Comparison of ENCODE assay signal across 12 cellular contexts in the genomic region with DNA sequence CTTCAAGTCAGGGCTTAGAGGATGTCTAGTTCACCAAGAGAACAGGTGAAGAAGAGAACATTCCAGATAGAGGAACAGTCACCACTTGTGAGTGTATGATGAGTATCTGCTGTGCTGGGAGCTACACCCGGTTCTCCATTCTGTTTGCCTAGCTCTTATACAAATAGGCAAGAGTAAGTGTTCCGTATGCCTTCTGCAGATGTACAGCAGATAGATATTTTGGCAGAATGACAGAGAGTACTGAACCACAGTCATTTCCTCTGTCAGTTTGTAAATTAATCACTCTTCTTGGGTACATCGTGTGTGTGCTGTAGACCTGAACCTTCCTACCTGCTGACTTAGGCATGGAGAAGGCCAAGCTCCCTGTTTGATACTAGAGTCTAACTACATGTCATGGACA.
DNase-seq lines count a peak whose midpoint lies in the region; ATAC-seq and TF ChIP-seq lines count a peak whose summit lies in the region.
"Had no signal": no experiment of that assay in that cellular context is flagged by ENCODE, and none has a peak within 500 bp of the region (broad histone marks: within the 10 kb centered on the region; RNA-seq: fewer than 3 reads in every experiment).

No MANE protein-coding gene starts in this region.

- TF ChIP-seq POLR2A in GM18505 (IDR thresholded peaks at IDR 0.05; ENCODE audit: borderline replicate concordance, extremely low read depth, insufficient read depth, insufficient read length) = no peak

- peak; percentile 87 for ATAC-seq in GM18505 (IDR thresholded peaks at IDR 0.05; ENCODE audit: unreplicated experiment)
- peak; percentile 64 for ATAC-seq in GM21390 (IDR thresholded peaks at IDR 0.05; ENCODE audit: unreplicated experiment)
- no peak for ATAC-seq in GM21526 (IDR thresholded peaks at IDR 0.05; ENCODE audit: low FRiP score, unreplicated experiment)

- no peak for TF ChIP-seq CTCF in choroid plexus epithelial cell (conservative IDR thresholded peaks at IDR 0.05; ENCODE audit: low read depth, low read length)

- no peak overlapping the region for H3K4me3 ChIP-seq in choroid plexus epithelial cell (ENCODE audit: low read depth, low read length)
- H3K4me3 ChIP-seq: smooth muscle cell had no signal

- DNase-seq in KG1 (lab: John Stamatoyannopoulos, UW) (peak; percentile 60), choroid plexus epithelial cell (ENCODE audit: low read depth) (peak; percentile 40), NCI-H1048 (lab: John Stamatoyannopoulos, UW) (no peak), nucleus accumbens (lab: John Stamatoyannopoulos, UW) (no peak), pons (ENCODE audit: low spot score) (no peak)
- DNase-seq: activated CD4-positive, alpha-beta T cell treated with anti-CD3 and anti-CD28 coated beads, Interleukin-2, amount 10 ng/mL, durations not matched to agents 24 days and 14 days; MM.1S; stimulated activated naive CD4-positive, alpha-beta T cell had no signal

Comparison
In these comparisons a context has a peak if more than half of its experiments do, and no peak if none do; other contexts are left out.
1. DNase-seq: peak in KG1 (single experiment) and choroid plexus epithelial cell (single experiment); none in NCI-H1048 (single experiment), nucleus accumbens (0 of 56) and pons (single experiment).